Comparison of ENCODE assay signal across 9 cellular contexts in the genomic region with DNA sequence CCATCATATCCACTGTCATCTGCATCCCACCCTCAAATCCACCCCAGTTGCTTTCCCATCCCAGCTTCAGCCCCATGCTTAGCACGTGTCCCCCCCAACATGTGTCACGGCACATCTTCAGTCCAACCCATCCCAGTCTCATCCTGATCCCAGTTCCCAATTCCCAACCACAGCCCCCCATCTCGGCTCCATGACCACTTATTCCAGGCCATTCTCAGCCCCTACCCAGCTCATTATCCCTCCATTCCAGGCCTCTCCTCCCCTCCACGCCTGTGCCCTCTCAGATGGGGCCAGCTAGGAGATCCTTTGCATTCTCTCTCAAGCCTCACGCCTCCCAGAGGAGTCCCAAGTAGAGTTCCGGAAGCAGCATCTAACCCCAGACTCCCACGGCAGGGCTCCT. TPM values are rescaled to one million over a fixed set of nuclear protein-coding genes. Genes with fewer than 3 reads are reported as not detected.
DNase-seq lines count a peak whose midpoint lies in the region; ATAC-seq and TF ChIP-seq lines count a peak whose summit lies in the region.
"Had no signal": no experiment of that assay in that cellular context is flagged by ENCODE, and none has a peak within 500 bp of the region (broad histone marks: within the 10 kb centered on the region; RNA-seq: fewer than 3 reads in every experiment).

No MANE protein-coding gene starts in this region.

- TF ChIP-seq POLR2A in esophagus squamous epithelium (IDR thresholded peaks at IDR 0.05) (no peak), gastrocnemius medialis (IDR thresholded peaks at IDR 0.05) (no peak), prostate gland (IDR thresholded peaks at IDR 0.05) (no peak)

- peak; percentile 27 for DNase-seq in GM13977 (ENCODE audit: low spot score)
- no peak for DNase-seq in Panc1 (ENCODE audit: low read depth, low spot score)
- no peak for DNase-seq in esophagus squamous epithelium (lab: John Stamatoyannopoulos, UW)
- no peak for DNase-seq in gastrocnemius medialis
- no peak for DNase-seq in prostate gland (ENCODE audit: low spot score)
- no peak for DNase-seq in SW 1271 (lab: John Stamatoyannopoulos, UW)
- DNase-seq: effector CD4-positive, alpha-beta T cell had no signal

- no peaks in the 10 kb centered on the region for H3K27me3 ChIP-seq in Panc1 (ENCODE audit: control insufficient read depth, insufficient read depth, low read length)
- no peaks in the 10 kb centered on the region for H3K27me3 ChIP-seq in esophagus squamous epithelium
- H3K27me3 ChIP-seq in gastrocnemius medialis = peaks cover 0 to 4% (median 0%) of the 10 kb centered on the region in 3 donors
- no peaks in the 10 kb centered on the region for H3K27me3 ChIP-seq in prostate gland (replicated peaks; ENCODE audit: insufficient read depth)

- H3K4me1 ChIP-seq in Panc1 (ENCODE audit: control insufficient read depth, insufficient read depth, low read length) = peaks cover 34% of the 10 kb centered on the region
- H3K4me1 ChIP-seq in esophagus squamous epithelium = peaks cover 31 to 96% (median 33%) of the 10 kb centered on the region in 3 donors
- peaks cover 26 to 27% of the 10 kb centered on the region in 2 donors for H3K4me1 ChIP-seq in gastrocnemius medialis
- peaks cover 15% of the 10 kb centered on the region for H3K4me1 ChIP-seq in prostate gland (replicated peaks)

- 48 to 50% methylated on average over 4 to 6 of the region's 7 CpGs for WGBS in esophagus squamous epithelium, 2 donors
- 53% methylated on average over 7 of the region's 7 CpGs for WGBS in prostate gland

- intact Hi-C loops in Panc1 (cut with micrococcal nuclease; ENCODE audit: unreplicated experiment) (no loop called here), esophagus squamous epithelium (cut with DNase I) (no loop called here), gastrocnemius medialis (cut with DNase I; ENCODE audit: low total_unique reads) (no loop called here), prostate gland (cut with DNase I) (no loop called here)

- no peaks in the 10 kb centered on the region; the same call in 1 of the 2 replicates for H3K36me3 ChIP-seq in Panc1 (ENCODE audit: control insufficient read depth, insufficient read depth, low read length)
- H3K36me3 ChIP-seq in esophagus squamous epithelium = no peaks in the 10 kb centered on the region
- no peaks in the 10 kb centered on the region for H3K36me3 ChIP-seq in gastrocnemius medialis
- no peaks in the 10 kb centered on the region for H3K36me3 ChIP-seq in prostate gland

- no peak for TF ChIP-seq CTCF in GM13977 (IDR thresholded peaks at IDR 0.05; ENCODE audit: extremely low read depth, insufficient read depth, missing control alignments)
- no peak for TF ChIP-seq CTCF in Panc1 (IDR thresholded peaks at IDR 0.05)
- no peak for TF ChIP-seq CTCF in esophagus squamous epithelium (IDR thresholded peaks at IDR 0.05)
- TF ChIP-seq CTCF in gastrocnemius medialis (IDR thresholded peaks at IDR 0.05 in 4 of 5, conservative IDR thresholded peaks at IDR 0.05 in 1 of 5) = no peak
- no peak for TF ChIP-seq CTCF in prostate gland (IDR thresholded peaks at IDR 0.05)

- ATAC-seq in Panc1 (no peak), gastrocnemius medialis (no peak), HG03520 (IDR thresholded peaks at IDR 0.05; ENCODE audit: unreplicated experiment) (no peak), HG02642 (IDR thresholded peaks at IDR 0.05; ENCODE audit: poor library complexity, unreplicated experiment) (no peak)

- no TSS peak for BruUV-seq in Panc1 (replicated peaks; lab: Mats Ljungman, UMichigan)

- in situ Hi-C loops in GM13977 (cut with MboI; ENCODE audit: low pct_unique_long_range_greater_than_20kb, low sequenced_read_pairs, unreplicated experiment) (no loop called here), Panc1 (cut with HindIII; ENCODE audit: low pct_unique_long_range_greater_than_20kb, low sequenced_read_pairs) (no loop called here), gastrocnemius medialis (cut with MboI; ENCODE audit: low sequenced_read_pairs in 4 of 4) (no loop called here)

- H3K9me3 ChIP-seq in Panc1 (ENCODE audit: control insufficient read depth, insufficient read depth, low read depth, low read length) (no peaks in the 10 kb centered on the region), esophagus squamous epithelium (no peaks in the 10 kb centered on the region), gastrocnemius medialis (no peaks in the 10 kb centered on the region), prostate gland (no peaks in the 10 kb centered on the region)

- peak overlapping the region in 1 of 2 experiments; percentile 5; a peak in 1 of 4 replicates for H3K4me3 ChIP-seq in Panc1 (ENCODE audit: low read depth in 2 of 2, low read length in 2 of 2)
- H3K4me3 ChIP-seq in esophagus squamous epithelium = peak overlapping the region in 2 of 4 donors; percentile 81
- H3K4me3 ChIP-seq in gastrocnemius medialis = no peak overlapping the region
- no peak overlapping the region for H3K4me3 ChIP-seq in prostate gland

- POLR2A ChIA-PET in Panc1 (lab: Charles Lee) = no interaction called here

- CTCF ChIA-PET in Panc1 (lab: Charles Lee) = no interaction called here

- H3K27ac ChIP-seq in Panc1 (ENCODE audit: low read length) (peak overlapping the region; percentile 85; the same call in 1 of the 2 replicates), esophagus squamous epithelium (peak overlapping the region in 3 of 4 donors; percentile 80 to 91 (median 89)), gastrocnemius medialis (peak overlapping the region; percentile 62 to 79 (median 70)), prostate gland (peak overlapping the region in 1 of 2 donors; percentile 74)

RNA-seq across cellular contexts. Expression of a gene that starts 0.7 kb away (rescaled TPM):
- 195 TPM for total RNA-seq in Panc1 (2021; ENCODE audit: unreplicated experiment)
- 379 TPM for polyA plus RNA-seq in Panc1 (2012; ENCODE audit: insufficient read length)
- 10 to 100 TPM; 11.9 to 51.1 (median 27.2) TPM for total RNA-seq in esophagus squamous epithelium
- 10 to 100 TPM; 16.3 to 27.5 (median 23.2) TPM for total RNA-seq in gastrocnemius medialis
- total RNA-seq in prostate gland = 10 to 100 TPM; 33.1 to 65.1 TPM

RNA-seq across cellular contexts. Expression of a gene that starts 23.3 kb away (rescaled TPM):
- total RNA-seq in Panc1 (2021; ENCODE audit: unreplicated experiment) (62.9 TPM), esophagus squamous epithelium (10 to 100 TPM; 17.1 to 81.6 (median 33.6) TPM), gastrocnemius medialis (100 to 1,000 TPM; 132 to 244 (median 220) TPM), prostate gland (100 to 1,000 TPM; 155 to 235 TPM)
- 56.8 TPM for polyA plus RNA-seq in Panc1 (2012; ENCODE audit: insufficient read length)

RNA-seq across cellular contexts. Expression of a gene that starts 27.5 kb away (rescaled TPM):
- 39.2 TPM for total RNA-seq in Panc1 (2021; ENCODE audit: unreplicated experiment)
- 61.1 TPM for polyA plus RNA-seq in Panc1 (2012; ENCODE audit: insufficient read length)
- total RNA-seq in esophagus squamous epithelium = 1 to 10 TPM; 5.0 to 7.7 (median 6.4) TPM
- 1 to 10 TPM in 2 of 4 donors, under 1 TPM in 1, not detected in 1; 0.63 to 2.0 (median 1.4) TPM for total RNA-seq in gastrocnemius medialis
- 10 to 100 TPM in 1 of 2 donors, 1 to 10 TPM in 1; 8.7 to 11.0 TPM for total RNA-seq in prostate gland

RNA-seq across cellular contexts. Expression of a gene that starts 35.5 kb away (rescaled TPM):
- 12.4 TPM for total RNA-seq in Panc1 (2021; ENCODE audit: unreplicated experiment)
- 11.9 TPM for polyA plus RNA-seq in Panc1 (2012; ENCODE audit: insufficient read length)
- total RNA-seq in esophagus squamous epithelium = 1 to 10 TPM; 2.4 to 7.2 (median 4.4) TPM
- 1 to 10 TPM; 2.1 to 5.1 (median 2.9) TPM for total RNA-seq in gastrocnemius medialis
- 10 to 100 TPM in 1 of 2 donors, 1 to 10 TPM in 1; 5.0 to 10.4 TPM for total RNA-seq in prostate gland

RNA-seq across cellular contexts. Expression of a gene that starts 42.7 kb away (rescaled TPM):
- 111 TPM for total RNA-seq in Panc1 (2021; ENCODE audit: unreplicated experiment)
- 259 TPM for polyA plus RNA-seq in Panc1 (2012; ENCODE audit: insufficient read length)
- 10 to 100 TPM; 63.4 to 96.5 (median 76.2) TPM for total RNA-seq in esophagus squamous epithelium
- 100 to 1,000 TPM in 1 of 4 donors, 10 to 100 TPM in 3; 47.1 to 105 (median 62.3) TPM for total RNA-seq in gastrocnemius medialis
- 100 to 1,000 TPM; 126 to 139 TPM for total RNA-seq in prostate gland
